ENCODE assay signal across 2 cellular contexts in genomic region chr7:98283887-98284222, GRCh38.
TF ChIP-seq lines count a peak whose summit lies in the region.

No MANE protein-coding gene starts in this region.

TF ChIP-seq in GM12878, 131 proteins besides CTCF, POLR2A, EP300 and RAD21:
- TF ChIP-seq CHD1 (IDR thresholded peaks at IDR 0.05; ENCODE audit: low read depth, low read length) (no peak), RELB (IDR thresholded peaks at IDR 0.05; ENCODE audit: low read depth) (no peak), ATF3 (IDR thresholded peaks at IDR 0.05; ENCODE audit: borderline replicate concordance, extremely low read depth, low read depth, low read length) (no peak), REST (IDR thresholded peaks at IDR 0.05; ENCODE audit: low read depth, low read length) (no peak), ZNF274 (IDR thresholded peaks at IDR 0.05; ENCODE audit: insufficient read depth, insufficient read length) (no peak), ATF7 (IDR thresholded peaks at IDR 0.05; ENCODE audit: low read depth) (no peak), BHLHE40 (IDR thresholded peaks at IDR 0.05; ENCODE audit: borderline replicate concordance in 1 of 2, low read depth in 2 of 2, low read length in 1 of 2) (no peak), JUND (IDR thresholded peaks at IDR 0.05; ENCODE audit: low read depth, low read length) (no peak), STAT1 (conservative IDR thresholded peaks at IDR 0.05) (no peak), CBX3 (IDR thresholded peaks at IDR 0.05; ENCODE audit: borderline replicate concordance, low read depth) (no peak), USF1 (IDR thresholded peaks at IDR 0.05; ENCODE audit: borderline replicate concordance, extremely low read length, insufficient read depth, low read depth, low read length) (no peak), SMAD5 (IDR thresholded peaks at IDR 0.05; ENCODE audit: low read depth) (no peak), NFXL1 (IDR thresholded peaks at IDR 0.05; ENCODE audit: borderline replicate concordance) (no peak), MYB (IDR thresholded peaks at IDR 0.05; ENCODE audit: borderline replicate concordance, low read depth, low read length) (no peak)

TF ChIP-seq in liver, 16 proteins besides CTCF, POLR2A, EP300 and RAD21:
- no peak for TF ChIP-seq HNF4A (conservative IDR thresholded peaks at IDR 0.05)
- no peak for TF ChIP-seq REST (IDR thresholded peaks at IDR 0.05)
- no peak for TF ChIP-seq NR2F2 (IDR thresholded peaks at IDR 0.05)
- no peak for TF ChIP-seq HNF4G (IDR thresholded peaks at IDR 0.05)
- no peak for TF ChIP-seq ATF3 (IDR thresholded peaks at IDR 0.05)
